Comparison of ENCODE assay signal across 8 cellular contexts in genomic region chr9:37080165-37080627, GRCh38. TPM values are rescaled to one million over a fixed set of nuclear protein-coding genes. Genes with fewer than 3 reads are reported as not detected.
A peak's percentile ranks its signal among the peaks of the same experiment; 100 is the strongest.
DNase-seq lines count a peak whose midpoint lies in the region; ATAC-seq and TF ChIP-seq lines count a peak whose summit lies in the region.
"Not testable (repeated sequence)": the region's sequence is repeated elsewhere in the genome, so short reads cannot be mapped to it uniquely, and the experiment has no call there.

No MANE protein-coding gene starts in this region.

- intact Hi-C loops in activated naive CD4-positive, alpha-beta T cell treated with anti-CD3 and anti-CD28 coated beads for 36 hours (cut with micrococcal nuclease) = loop anchor here (5.0 kb wide), 2 partner anchors 107 to 512 kb away; partner anchors contain the start of gene TOMM5
- intact Hi-C loops in sigmoid colon (cut with DNase I) = not testable (repeated sequence)

- DNase-seq in AG04450 (ENCODE audit: low read depth, low spot score); NT2/D1 (ENCODE audit: low read depth, low spot score); epithelial cell of proximal tubule (ENCODE audit: low read depth): not testable (repeated sequence)
- DNase-seq in activated naive CD4-positive, alpha-beta T cell treated with anti-CD3 and anti-CD28 coated beads for 36 hours = peak; percentile 15
- peak; percentile 70 for DNase-seq in sigmoid colon

- H3K9me3 Mint-ChIP-seq in activated naive CD4-positive, alpha-beta T cell treated with anti-CD3 and anti-CD28 coated beads for 36 hours = not testable (repeated sequence)

- not testable (repeated sequence) for H3K27me3 ChIP-seq in AG04450 (ENCODE audit: control insufficient read depth, insufficient read depth, low read length); liver (ENCODE audit: control insufficient read depth in 4 of 4, insufficient read depth in 4 of 4, low read length in 3 of 4); sigmoid colon
- peaks cover 11% of the 10 kb centered on the region for H3K27me3 ChIP-seq in NT2/D1 (ENCODE audit: insufficient read depth, insufficient read length)

- not testable (repeated sequence) for H3K27me3 Mint-ChIP-seq in activated naive CD4-positive, alpha-beta T cell treated with anti-CD3 and anti-CD28 coated beads for 36 hours (ENCODE audit: low read depth)

- CTCF ChIA-PET in AG04450 (lab: Charles Lee) = interaction anchor here (0.7 kb wide), 1 partner anchor 208 kb away, joined by 3 read pairs; no protein-coding TSS in a partner anchor
- CTCF ChIA-PET in activated naive CD4-positive, alpha-beta T cell treated with anti-CD3 and anti-CD28 coated beads for 36 hours (lab: Charles Lee) = interaction anchor here (0.6 to 1.3 kb wide), 7 partner anchors 24 to 221 kb away, joined by 3 to 5 read pairs (median 3); no protein-coding TSS in a partner anchor

- ATAC-seq in GM19397 (IDR thresholded peaks at IDR 0.05; ENCODE audit: unreplicated experiment) (peak; percentile 14), HG03045 (IDR thresholded peaks at IDR 0.05; ENCODE audit: unreplicated experiment) (peak; percentile 15)

- WGBS in liver = under 1% methylated on average over 32 of the region's 32 CpGs
- 1% methylated on average over 32 of the region's 32 CpGs for WGBS in sigmoid colon, 2 donors

- H3K27ac ChIP-seq in AG04450 (ENCODE audit: low read depth, low read length) (peak overlapping the region; percentile 75), liver (ENCODE audit: low read depth in 1 of 2, low read length in 2 of 2) (peak overlapping the region; percentile 71 to 90), sigmoid colon (peak overlapping the region; percentile 88 to 92 (median 90))

- H3K9ac ChIP-seq in NT2/D1 (ENCODE audit: insufficient read length, low read depth) = peak overlapping the region; percentile 94
- H3K9ac ChIP-seq in liver (ENCODE audit: low read depth in 1 of 2, low read length in 2 of 2) = peak overlapping the region; percentile 18 to 52

- not testable (repeated sequence) for H3K36me3 ChIP-seq in NT2/D1 (ENCODE audit: insufficient read depth, insufficient read length, low read length); liver (ENCODE audit: control insufficient read depth in 4 of 4, insufficient read depth in 3 of 4, low read depth in 1 of 4, low read length in 3 of 4); sigmoid colon

- not testable (repeated sequence) for TF ChIP-seq RAD21 in liver (IDR thresholded peaks at IDR 0.05)

- H3K36me3 Mint-ChIP-seq in activated naive CD4-positive, alpha-beta T cell treated with anti-CD3 and anti-CD28 coated beads for 36 hours (ENCODE audit: low read depth) = not testable (repeated sequence)

- not testable (repeated sequence) for H3K9me3 ChIP-seq in AG04450 (ENCODE audit: control insufficient read depth, insufficient read depth, low read length); liver (ENCODE audit: control insufficient read depth in 4 of 4, low read length in 3 of 4); sigmoid colon
- H3K9me3 ChIP-seq in NT2/D1 (ENCODE audit: insufficient read depth, low read length) = peaks cover 11% of the 10 kb centered on the region

- H3K4me1 ChIP-seq in NT2/D1 (ENCODE audit: insufficient read depth, insufficient read length) = not testable (repeated sequence)
- peaks cover 0 to 21% (median 8%) of the 10 kb centered on the region in 4 donors for H3K4me1 ChIP-seq in liver (ENCODE audit: control insufficient read depth in 4 of 4, insufficient read depth in 4 of 4, low read length in 3 of 4)
- H3K4me1 ChIP-seq in sigmoid colon = peaks cover 0 to 20% (median 13%) of the 10 kb centered on the region in 4 donors

- not testable (repeated sequence) for TF ChIP-seq EP300 in sigmoid colon (IDR thresholded peaks at IDR 0.05)

- POLR2A ChIA-PET in AG04450 (lab: Yijun Ruan, JAX) = interaction anchor here (0.6 to 1.1 kb wide), 4 partner anchors 40 to 460 kb away, joined by 3 to 6 read pairs (median 4); partner anchors contain the start of gene ZCCHC7

- peak overlapping the region; percentile 95 for H3K27ac Mint-ChIP-seq in activated naive CD4-positive, alpha-beta T cell treated with anti-CD3 and anti-CD28 coated beads for 36 hours

- TF ChIP-seq POLR2A in sigmoid colon (IDR thresholded peaks at IDR 0.05) = not testable (repeated sequence)

- peak overlapping the region; percentile 89 for H3K4me3 Mint-ChIP-seq in activated naive CD4-positive, alpha-beta T cell treated with anti-CD3 and anti-CD28 coated beads for 36 hours

- not testable (repeated sequence) for TF ChIP-seq CTCF in AG04450 (IDR thresholded peaks at IDR 0.05; ENCODE audit: low read depth, low read length); epithelial cell of proximal tubule (conservative IDR thresholded peaks at IDR 0.05; ENCODE audit: low read depth, low read length); liver (IDR thresholded peaks at IDR 0.05; ENCODE audit: low read depth, low read length, missing input control); sigmoid colon (IDR thresholded peaks at IDR 0.05)

- H3K4me1 Mint-ChIP-seq in activated naive CD4-positive, alpha-beta T cell treated with anti-CD3 and anti-CD28 coated beads for 36 hours (ENCODE audit: low read depth) = peaks cover 44% of the 10 kb centered on the region

- H3K4me3 ChIP-seq in AG04450 (ENCODE audit: low read depth, low read length) (peak overlapping the region; percentile 89), NT2/D1 (ENCODE audit: insufficient read length, low read depth) (peak overlapping the region; percentile 93), epithelial cell of proximal tubule (ENCODE audit: low read depth, low read length) (peak overlapping the region; percentile 99), liver (ENCODE audit: low read depth in 1 of 3, low read length in 3 of 3) (peak overlapping the region; percentile 84 to 95 (median 89)), sigmoid colon (peak overlapping the region; percentile 74 to 98 (median 92))

RNA-seq across cellular contexts. Expression of gene ZCCHC7, which starts 40.2 kb away (rescaled TPM):
- polyA plus RNA-seq in AG04450 (2011; rRNA removed) = 20.9 and 21.6 TPM in 2 replicates
- polyA minus RNA-seq in AG04450 (2011; rRNA and poly(A)+ RNA removed) = 28.5 and 33.9 TPM in 2 replicates
- 10 to 100 TPM; 28.8 to 29.1 TPM for total RNA-seq in activated naive CD4-positive, alpha-beta T cell treated with anti-CD3 and anti-CD28 coated beads for 36 hours
- 8.8 and 13.3 TPM in 2 replicates for total RNA-seq in epithelial cell of proximal tubule
- total RNA-seq in liver = 1 to 10 TPM; 6.7 to 9.7 TPM
- 1 to 10 TPM; 3.3 to 8.6 TPM for polyA plus RNA-seq in liver
- total RNA-seq in sigmoid colon = 10 to 100 TPM; 19.1 to 24.6 (median 22.8) TPM
- 10 to 100 TPM in 1 of 3 donors, 1 to 10 TPM in 2; 5.8 to 11.6 (median 7.8) TPM for polyA plus RNA-seq in sigmoid colon

RNA-seq across cellular contexts. Expression of gene PAX5, which starts 46.1 kb away (rescaled TPM):
- not detected in 2 replicates for polyA plus RNA-seq in AG04450 (2011; rRNA removed)
- polyA minus RNA-seq in AG04450 (2011; rRNA and poly(A)+ RNA removed) = not detected in 2 replicates
- total RNA-seq in activated naive CD4-positive, alpha-beta T cell treated with anti-CD3 and anti-CD28 coated beads for 36 hours = under 1 TPM; 0.21 to 0.27 TPM
- total RNA-seq in epithelial cell of proximal tubule = under 0.01 TPM in 1 of 2 replicates, not detected in the other
- 1 to 10 TPM in 1 of 2 donors, under 1 TPM in 1; 0.08 to 2.7 TPM for total RNA-seq in liver
- polyA plus RNA-seq in liver = under 1 TPM; 0.05 to 0.14 TPM
- not detected for total RNA-seq in sigmoid colon
- polyA plus RNA-seq in sigmoid colon = 10 to 100 TPM in 1 of 3 donors, under 1 TPM in 2; under 0.01 to 20.1 (median 0.23) TPM
